ENCODE assay signal across 20 cellular contexts in genomic region chr18:36758001-36758400, GRCh38.
"Had no signal": no experiment of that assay in that cellular context is flagged by ENCODE, and none has a peak within 500 bp of the region (broad histone marks: within the 10 kb centered on the region; RNA-seq: fewer than 3 reads in every experiment).

No MANE protein-coding gene starts in this region.

- H3K27me3 ChIP-seq: ovary, tibial nerve had no signal

- ATAC-seq: activated CD8-positive, alpha-beta memory T cell treated with anti-CD3 and anti-CD28 coated beads, Interleukin-2, amount 10 ng/mL, durations not matched to agents 7 days and 5 days; activated T-helper 17 cell treated with anti-CD3 and anti-CD28 coated beads, Interleukin-2, amount 50 U/mL, for 72 hours; left colon; natural killer cell; stimulated activated naive CD8-positive, alpha-beta T cell treated with anti-CD3 and anti-CD28 coated beads, Interleukin-15, Interleukin-2, amounts not matched to agents 100 U/mL and 50 U/mL, for 24 hours had no signal

- H3K4me3 ChIP-seq: lower lobe of right lung, ovary, psoas muscle, skin epidermis, tibial nerve had no signal

- H3K27ac ChIP-seq: lower lobe of right lung, ovary, psoas muscle, tibial nerve had no signal

- H3K9me3 ChIP-seq: lower lobe of right lung, ovary, psoas muscle, tibial nerve had no signal

- DNase-seq: activated B cell treated with CpG ODN at 0.5 μM for 24 hours; activated CD4-positive, alpha-beta memory T cell treated with anti-CD3 and anti-CD28 coated beads, Interleukin-2, amount 10 ng/mL, durations not matched to agents 7 days and 5 days; activated CD4-positive, alpha-beta T cell treated with anti-CD3 and anti-CD28 coated beads for 48 hours; activated CD8-positive, alpha-beta memory T cell treated with anti-CD3 and anti-CD28 coated beads, Interleukin-2, amount 10 ng/mL, durations not matched to agents 7 days and 5 days; activated naive CD4-positive, alpha-beta T cell treated with anti-CD3 and anti-CD28 coated beads for 36 hours; activated T-cell treated with anti-CD3 and anti-CD28 coated beads, Interleukin-2, amount 50 U/mL, for 1 hour; anterior cingulate cortex; cerebellar nuclear complex; effector CD4-positive, alpha-beta T cell; hippocampal formation; left colon; lower lobe of right lung; natural killer cell; ovary; psoas muscle; right cardiac atrium; stimulated activated naive CD8-positive, alpha-beta T cell treated with anti-CD3 and anti-CD28 coated beads, Interleukin-15, Interleukin-2, amounts not matched to agents 100 U/mL and 50 U/mL, for 24 hours had no signal

- H3K36me3 Mint-ChIP-seq: activated CD8-positive, alpha-beta memory T cell treated with anti-CD3 and anti-CD28 coated beads, Interleukin-2, amount 10 ng/mL, durations not matched to agents 7 days and 5 days; natural killer cell had no signal

- H3K4me1 Mint-ChIP-seq: activated B cell treated with CpG ODN at 0.5 μM for 24 hours; activated CD4-positive, alpha-beta memory T cell treated with anti-CD3 and anti-CD28 coated beads, Interleukin-2, amount 10 ng/mL, durations not matched to agents 7 days and 5 days; activated T-helper 17 cell treated with anti-CD3 and anti-CD28 coated beads, Interleukin-2, amount 50 U/mL, for 72 hours; natural killer cell had no signal

- H3K27ac Mint-ChIP-seq: activated B cell treated with CpG ODN at 0.5 μM for 24 hours; activated CD4-positive, alpha-beta memory T cell treated with anti-CD3 and anti-CD28 coated beads, Interleukin-2, amount 10 ng/mL, durations not matched to agents 7 days and 5 days; activated CD8-positive, alpha-beta memory T cell treated with anti-CD3 and anti-CD28 coated beads, Interleukin-2, amount 10 ng/mL, durations not matched to agents 7 days and 5 days; activated naive CD4-positive, alpha-beta T cell treated with anti-CD3 and anti-CD28 coated beads for 36 hours; activated T-helper 17 cell treated with anti-CD3 and anti-CD28 coated beads, Interleukin-2, amount 50 U/mL, for 72 hours; natural killer cell had no signal

- H3K9me3 Mint-ChIP-seq: activated B cell treated with CpG ODN at 0.5 μM for 24 hours; activated CD4-positive, alpha-beta memory T cell treated with anti-CD3 and anti-CD28 coated beads, Interleukin-2, amount 10 ng/mL, durations not matched to agents 7 days and 5 days; activated naive CD4-positive, alpha-beta T cell treated with anti-CD3 and anti-CD28 coated beads for 36 hours; activated T-helper 17 cell treated with anti-CD3 and anti-CD28 coated beads, Interleukin-2, amount 50 U/mL, for 72 hours had no signal

- H3K4me3 Mint-ChIP-seq: activated B cell treated with CpG ODN at 0.5 μM for 24 hours; activated CD4-positive, alpha-beta memory T cell treated with anti-CD3 and anti-CD28 coated beads, Interleukin-2, amount 10 ng/mL, durations not matched to agents 7 days and 5 days; activated CD8-positive, alpha-beta memory T cell treated with anti-CD3 and anti-CD28 coated beads, Interleukin-2, amount 10 ng/mL, durations not matched to agents 7 days and 5 days; activated naive CD4-positive, alpha-beta T cell treated with anti-CD3 and anti-CD28 coated beads for 36 hours; activated T-helper 17 cell treated with anti-CD3 and anti-CD28 coated beads, Interleukin-2, amount 50 U/mL, for 72 hours; natural killer cell had no signal

- H3K36me3 ChIP-seq: lower lobe of right lung, ovary had no signal

- H3K27me3 Mint-ChIP-seq: activated CD4-positive, alpha-beta memory T cell treated with anti-CD3 and anti-CD28 coated beads, Interleukin-2, amount 10 ng/mL, durations not matched to agents 7 days and 5 days had no signal
